In the genomic region with DNA sequence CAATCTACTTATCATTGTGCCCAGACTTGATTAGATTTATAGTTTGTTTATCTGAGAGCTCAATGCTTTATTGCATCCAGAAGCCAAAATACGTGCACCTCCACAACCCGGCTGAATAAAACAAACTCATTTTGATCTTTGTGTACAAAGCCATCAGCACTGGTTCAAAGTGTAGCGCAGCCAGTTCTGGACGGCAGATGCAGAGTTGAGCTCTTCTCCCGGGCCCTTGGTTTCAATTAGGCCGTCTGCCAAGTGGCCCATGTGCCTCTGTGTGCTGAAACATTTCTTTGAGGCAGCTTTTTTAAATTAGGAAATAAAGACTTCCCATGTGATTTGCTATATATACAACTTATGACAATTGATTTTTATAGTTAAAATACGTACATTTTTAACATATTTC, we compare ENCODE assay signal across 13 cellular contexts.
A peak's percentile ranks its signal among the peaks of the same experiment; 100 is the strongest.
DNase-seq lines count a peak whose midpoint lies in the region; TF ChIP-seq lines count a peak whose summit lies in the region.
"Had no signal": no experiment of that assay in that cellular context is flagged by ENCODE, and none has a peak within 500 bp of the region (broad histone marks: within the 10 kb centered on the region; RNA-seq: fewer than 3 reads in every experiment).

No MANE protein-coding gene starts in this region.

- no peak for TF ChIP-seq CTCF in testis (IDR thresholded peaks at IDR 0.05)
- TF ChIP-seq CTCF in MCF 10A (IDR thresholded peaks at IDR 0.05; ENCODE audit: unreplicated experiment) = no peak

- no peak overlapping the region for H3K27ac ChIP-seq in testis
- H3K27ac ChIP-seq: PC-9, skin epidermis had no signal

- BruUV-seq in MCF 10A (replicated peaks; lab: Mats Ljungman, UMichigan) = no TSS peak

- intact Hi-C loops in testis (cut with DNase I; ENCODE audit: low total_unique reads) (no loop called here), MCF 10A (cut with micrococcal nuclease) (no loop called here)

- DNase-seq in NCI-H82 (lab: John Stamatoyannopoulos, UW) (peak; percentile 30), NCI-H82 treated with DMSO at 0.1 percent for 48 hours (lab: John Stamatoyannopoulos, UW; ENCODE audit: unreplicated experiment) (no peak), NCI-H748 treated with DMSO at 0.1 percent for 48 hours (lab: John Stamatoyannopoulos, UW) (peak; percentile 30), foreskin melanocyte (peak; percentile 74), testis (peak; percentile 51), mucosa of gallbladder (ENCODE audit: low spot score) (no peak), MCF 10A (ENCODE audit: unreplicated experiment) (no peak)
- no peak for DNase-seq in stimulated activated naive CD4-positive, alpha-beta T cell (lab: John Stamatoyannopoulos, UW)
- DNase-seq: ACHN, activated gamma-delta T cell, PC-9 had no signal

- H3K4me3 ChIP-seq in testis = no peak overlapping the region
- H3K4me3 ChIP-seq: PC-9, skin epidermis had no signal

- TF ChIP-seq POLR2A in testis (IDR thresholded peaks at IDR 0.05) = no peak

- H3K27me3 Mint-ChIP-seq in MCF 10A (ENCODE audit: insufficient read depth, unreplicated experiment) = peaks cover 17% of the 10 kb centered on the region

- no peaks in the 10 kb centered on the region for H3K9me3 ChIP-seq in testis

- H3K27me3 ChIP-seq in testis = no peaks in the 10 kb centered on the region

- no peaks in the 10 kb centered on the region for H3K4me1 ChIP-seq in testis

- POLR2A ChIA-PET in MCF 10A (lab: Yijun Ruan, JAX) = no interaction called here

- no peaks in the 10 kb centered on the region for H3K9me3 Mint-ChIP-seq in MCF 10A (ENCODE audit: unreplicated experiment)
- H3K9me3 Mint-ChIP-seq: stimulated activated effector memory CD8-positive, alpha-beta T cell treated with anti-CD3 and anti-CD28 coated beads, Interleukin-12 subunit alpha, Interleukin-12 subunit beta, amount 100 ng/mL, for 72 hours had no signal

- H3K27ac Mint-ChIP-seq in MCF 10A (ENCODE audit: low read depth, unreplicated experiment) = no peak overlapping the region
- H3K27ac Mint-ChIP-seq: stimulated activated effector memory CD8-positive, alpha-beta T cell treated with anti-CD3 and anti-CD28 coated beads, Interleukin-12 subunit alpha, Interleukin-12 subunit beta, amount 100 ng/mL, for 72 hours had no signal

- H3K4me3 Mint-ChIP-seq in MCF 10A (ENCODE audit: unreplicated experiment) = no peak overlapping the region
- H3K4me3 Mint-ChIP-seq: stimulated activated effector memory CD8-positive, alpha-beta T cell treated with anti-CD3 and anti-CD28 coated beads, Interleukin-12 subunit alpha, Interleukin-12 subunit beta, amount 100 ng/mL, for 72 hours had no signal

- H3K36me3 ChIP-seq in testis (ENCODE audit: low read depth, missing control alignments) = no peaks in the 10 kb centered on the region

- 39 to 54% methylated on average over 7 of the region's 7 CpGs for WGBS in testis, 2 donors

- CTCF ChIA-PET in MCF 10A (lab: Yijun Ruan, JAX) = interaction anchor here (0.8 kb wide), 1 partner anchor 199 kb away, joined by 3 read pairs; no protein-coding TSS in a partner anchor

- H3K4me1 Mint-ChIP-seq in MCF 10A (ENCODE audit: insufficient read depth, unreplicated experiment) = no peaks in the 10 kb centered on the region
- H3K4me1 Mint-ChIP-seq: stimulated activated effector memory CD8-positive, alpha-beta T cell treated with anti-CD3 and anti-CD28 coated beads, Interleukin-12 subunit alpha, Interleukin-12 subunit beta, amount 100 ng/mL, for 72 hours had no signal

- no peaks in the 10 kb centered on the region for H3K36me3 Mint-ChIP-seq in MCF 10A (ENCODE audit: insufficient read depth, unreplicated experiment)
- H3K36me3 Mint-ChIP-seq: stimulated activated effector memory CD8-positive, alpha-beta T cell treated with anti-CD3 and anti-CD28 coated beads, Interleukin-12 subunit alpha, Interleukin-12 subunit beta, amount 100 ng/mL, for 72 hours had no signal

Comparison
In these comparisons a context has a peak if more than half of its experiments do, and no peak if none do; other contexts are left out.
1. DNase-seq: peak in NCI-H82 (single experiment), NCI-H748 treated with DMSO at 0.1 percent for 48 hours (single experiment), foreskin melanocyte (single experiment) and testis (single experiment); none in NCI-H82 treated with DMSO at 0.1 percent for 48 hours (single experiment), mucosa of gallbladder (single experiment), MCF 10A (single experiment) and stimulated activated naive CD4-positive, alpha-beta T cell (0 of 6).